In the genomic region with DNA sequence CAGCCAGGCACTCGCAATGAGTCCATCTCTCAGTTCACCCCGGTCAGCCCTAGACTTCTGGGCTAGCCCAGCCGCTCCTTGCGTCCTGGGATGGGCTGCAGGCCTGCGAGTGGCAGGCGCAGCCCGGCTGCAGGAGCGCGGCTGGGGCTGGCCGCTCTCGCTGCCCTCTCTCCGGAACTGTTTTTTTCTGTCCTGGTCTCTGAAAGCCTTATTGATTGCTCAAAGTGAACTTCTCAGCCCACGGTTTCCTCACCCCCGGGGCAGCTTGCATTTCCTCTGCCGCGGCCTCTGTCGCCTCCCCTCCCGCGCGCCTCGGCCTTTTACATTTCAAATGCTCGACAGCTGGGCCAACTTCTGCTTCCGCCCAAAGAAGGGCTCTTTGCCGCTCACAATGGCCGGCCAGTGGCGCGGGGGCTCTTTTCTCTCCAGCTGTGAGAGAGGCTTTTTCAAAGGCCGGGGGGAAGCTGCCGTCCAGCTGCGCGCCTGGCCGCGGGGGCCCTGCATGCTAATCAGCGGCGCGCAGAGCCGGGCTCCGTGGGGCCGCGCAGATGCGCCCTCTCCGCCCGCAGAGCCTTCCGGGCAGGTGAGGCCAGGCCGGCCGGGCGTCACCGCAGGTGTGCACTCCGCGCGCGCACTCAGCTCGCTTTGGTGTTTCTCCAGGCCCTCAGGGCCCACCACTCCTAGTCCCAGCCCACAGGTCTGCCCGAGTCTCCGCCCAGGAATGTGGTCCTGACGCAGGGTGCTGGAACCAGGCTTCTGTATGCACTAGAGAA, we compare ENCODE assay signal across 8 cellular contexts.
DNase-seq lines count a peak whose midpoint lies in the region; ATAC-seq and TF ChIP-seq lines count a peak whose summit lies in the region.

No MANE protein-coding gene starts in this region.

- H3K4me3 ChIP-seq in epithelial cell of proximal tubule (ENCODE audit: low read depth, low read length): peak overlapping the region; percentile 37

- peak overlapping the region; percentile 98 for H3K27ac Mint-ChIP-seq in natural killer cell treated with Interleukin-12 subunit alpha and Interleukin-12 subunit beta and Interleukin-15 and Interleukin-18, amount 100 ng/mL, for 72 hours

- H3K9me3 Mint-ChIP-seq in natural killer cell treated with Interleukin-12 subunit alpha and Interleukin-12 subunit beta and Interleukin-15 and Interleukin-18, amount 100 ng/mL, for 72 hours: peaks cover 3% of the 10 kb centered on the region

- DNase-seq in COLO829 (ENCODE audit: low spot score) (peak; percentile 76), UCSD-AML1 (lab: John Stamatoyannopoulos, UW; ENCODE audit: unreplicated experiment) (peak; percentile 78), epithelial cell of proximal tubule (ENCODE audit: low read depth) (no peak), ureter (ENCODE audit: low spot score) (peak; percentile 52), DMS114 treated with DMSO at 0.1 percent for 48 hours (lab: John Stamatoyannopoulos, UW; ENCODE audit: unreplicated experiment) (no peak), OCI-M2 (lab: John Stamatoyannopoulos, UW; ENCODE audit: unreplicated experiment) (no peak)
- DNase-seq in natural killer cell treated with Interleukin-12 subunit alpha and Interleukin-12 subunit beta and Interleukin-15 and Interleukin-18, amount 100 ng/mL, for 72 hours (ENCODE audit: low spot score): peak; percentile 94

- no peaks in the 10 kb centered on the region for H3K27me3 Mint-ChIP-seq in natural killer cell treated with Interleukin-12 subunit alpha and Interleukin-12 subunit beta and Interleukin-15 and Interleukin-18, amount 100 ng/mL, for 72 hours

- H3K4me1 Mint-ChIP-seq in natural killer cell treated with Interleukin-12 subunit alpha and Interleukin-12 subunit beta and Interleukin-15 and Interleukin-18, amount 100 ng/mL, for 72 hours (ENCODE audit: low read depth in 2 of 2): peaks cover 66 to 68% of the 10 kb centered on the region in 2 donors

- peak; percentile 52 for ATAC-seq in HG02763 (IDR thresholded peaks at IDR 0.05; ENCODE audit: unreplicated experiment)
- peak; percentile 87 to 93 for ATAC-seq in natural killer cell treated with Interleukin-12 subunit alpha and Interleukin-12 subunit beta and Interleukin-15 and Interleukin-18, amount 100 ng/mL, for 72 hours

- H3K4me3 Mint-ChIP-seq in natural killer cell treated with Interleukin-12 subunit alpha and Interleukin-12 subunit beta and Interleukin-15 and Interleukin-18, amount 100 ng/mL, for 72 hours: peak overlapping the region; percentile 91

- peaks cover 18% of the 10 kb centered on the region for H3K36me3 Mint-ChIP-seq in natural killer cell treated with Interleukin-12 subunit alpha and Interleukin-12 subunit beta and Interleukin-15 and Interleukin-18, amount 100 ng/mL, for 72 hours

- TF ChIP-seq CTCF in epithelial cell of proximal tubule (conservative IDR thresholded peaks at IDR 0.05; ENCODE audit: low read depth, low read length): no peak

Comparison
In these comparisons a context has a peak if more than half of its experiments do, and no peak if none do; other contexts are left out.
1. DNase-seq: peak in COLO829 (single experiment), UCSD-AML1 (single experiment), natural killer cell treated with Interleukin-12 subunit alpha and Interleukin-12 subunit beta and Interleukin-15 and Interleukin-18, amount 100 ng/mL, for 72 hours (single experiment) and ureter (single experiment); none in epithelial cell of proximal tubule (single experiment), DMS114 treated with DMSO at 0.1 percent for 48 hours (single experiment) and OCI-M2 (single experiment).